In genomic region chr9:129352157-129352870, GRCh38 we compare ENCODE assay signal across 10 cellular contexts.
DNase-seq lines count a peak whose midpoint lies in the region; ATAC-seq and TF ChIP-seq lines count a peak whose summit lies in the region.
"Had no signal": no experiment of that assay in that cellular context is flagged by ENCODE, and none has a peak within 500 bp of the region (broad histone marks: within the 10 kb centered on the region; RNA-seq: fewer than 3 reads in every experiment).

No MANE protein-coding gene starts in this region.

- peak overlapping the region; percentile 66 for H3K9ac ChIP-seq in SK-N-SH
- H3K9ac ChIP-seq in trophoblast cell (ENCODE audit: low read length), result no peak overlapping the region

- TF ChIP-seq CTCF in GM13977 (IDR thresholded peaks at IDR 0.05; ENCODE audit: extremely low read depth, insufficient read depth, missing control alignments), result no peak
- no peak for TF ChIP-seq CTCF in SK-N-SH (IDR thresholded peaks at IDR 0.05)

- peak overlapping the region; percentile 97 for H3K14ac ChIP-seq in trophoblast cell (ENCODE audit: low read length)

- H3K18ac ChIP-seq in trophoblast cell (ENCODE audit: low read length), result peak overlapping the region; percentile 95

- H3K27me3 ChIP-seq in SK-N-SH (ENCODE audit: insufficient read depth), result no peaks in the 10 kb centered on the region
- H3K27me3 ChIP-seq in trophoblast cell (ENCODE audit: insufficient read depth, low read length), result no peaks in the 10 kb centered on the region

- peak overlapping the region; percentile 82 for H3K4me2 ChIP-seq in SK-N-SH
- H3K4me2 ChIP-seq in trophoblast cell (ENCODE audit: low read length), result peak overlapping the region; percentile 73

- H2BK5ac ChIP-seq in trophoblast cell (ENCODE audit: low read depth, low read length, poor library complexity), result peak overlapping the region; percentile 83

- peak; percentile 28 for DNase-seq in GM13977 (ENCODE audit: low spot score)
- DNase-seq in SK-N-SH, result peak; percentile 95
- DNase-seq in head of caudate nucleus, result peak in 33 of 42 donors; percentile 29 to 75 (median 54)
- no peak for DNase-seq in trophoblast cell
- DNase-seq in EL, result no peak
- no peak for DNase-seq in T1000 (lab: John Stamatoyannopoulos, UW)
- DNase-seq: amniotic stem cell, NCI-H146 had no signal

- H4K20me1 ChIP-seq in SK-N-SH (ENCODE audit: insufficient read depth), result no peaks in the 10 kb centered on the region

- intact Hi-C loops in head of caudate nucleus (cut with DNase I), result no loop called here

- H3K79me2 ChIP-seq in SK-N-SH (ENCODE audit: insufficient read depth) (no peaks in the 10 kb centered on the region), trophoblast cell (ENCODE audit: control insufficient read depth, insufficient read depth, low read length, poor library complexity) (peaks cover 7% of the 10 kb centered on the region)

- H2AFZ ChIP-seq in SK-N-SH (ENCODE audit: low read depth) (peak overlapping the region; percentile 97), trophoblast cell (ENCODE audit: insufficient read depth, low read length, poor library complexity) (peak overlapping the region; percentile 93)

- H3K9me3 ChIP-seq in SK-N-SH (no peaks in the 10 kb centered on the region), trophoblast cell (ENCODE audit: insufficient read depth, low read depth, low read length) (peaks cover 7% of the 10 kb centered on the region)

- no peak for TF ChIP-seq EP300 in SK-N-SH (IDR thresholded peaks at IDR 0.05; ENCODE audit: borderline replicate concordance in 1 of 2, low read depth in 1 of 2, low read length in 1 of 2)

- H4K12ac ChIP-seq in trophoblast cell (ENCODE audit: low read depth, low read length), result peak overlapping the region; percentile 92

- no peaks in the 10 kb centered on the region for H3K9me2 ChIP-seq in SK-N-SH

- no peak for TF ChIP-seq RAD21 in SK-N-SH (IDR thresholded peaks at IDR 0.05; ENCODE audit: low read length)

- peak overlapping the region; percentile 61 for H3K4ac ChIP-seq in trophoblast cell (ENCODE audit: low read depth, low read length)

- no peak overlapping the region for H3K23ac ChIP-seq in trophoblast cell (ENCODE audit: low read length)

- peak overlapping the region; percentile 94 for H2AK5ac ChIP-seq in trophoblast cell (ENCODE audit: low read length)

- peaks cover 0 to 14% of the 10 kb centered on the region in 2 experiments; a peak in 1 of 4 replicates for H3K4me1 ChIP-seq in SK-N-SH (ENCODE audit: control insufficient read depth in 1 of 2, insufficient read depth in 2 of 2, low read depth in 1 of 2, low read length in 1 of 2)
- peaks cover 11 to 13% of the 10 kb centered on the region in 2 experiments for H3K4me1 ChIP-seq in trophoblast cell (ENCODE audit: control insufficient read depth in 1 of 2, insufficient read depth in 2 of 2, low read length in 2 of 2)

- WGBS in SK-N-SH (ENCODE audit: low lambda C conversion rate), result 0% methylated on average over 1 of the region's 46 CpGs
- no CpG with 5 or more reads among the region's 46 CpGs for WGBS in trophoblast cell (ENCODE audit: extremely low coverage, insufficient coverage, insufficient read length)

- H3K27ac ChIP-seq in SK-N-SH (ENCODE audit: low read depth in 2 of 2, low read length in 1 of 2) (peak overlapping the region in 1 of 2 experiments; percentile 83; a peak in 2 of 4 replicates), trophoblast cell (ENCODE audit: low read depth, low read length) (peak overlapping the region; percentile 67)

- peak overlapping the region; percentile 93 for H4K8ac ChIP-seq in trophoblast cell (ENCODE audit: low read depth, low read length)

- H3K4me3 ChIP-seq in SK-N-SH (ENCODE audit: low read depth in 2 of 2, low read length in 1 of 2) (peak overlapping the region; percentile 51 to 60), trophoblast cell (ENCODE audit: low read depth, low read length) (peak overlapping the region; percentile 59)

- no peak for ATAC-seq in GM18502 (IDR thresholded peaks at IDR 0.05; ENCODE audit: poor library complexity, unreplicated experiment)
- ATAC-seq in GM21825 (IDR thresholded peaks at IDR 0.05; ENCODE audit: unreplicated experiment), result no peak

- H3K79me1 ChIP-seq in trophoblast cell (ENCODE audit: low read length), result peaks cover 22% of the 10 kb centered on the region

- peak overlapping the region; percentile 94 for H2BK12ac ChIP-seq in trophoblast cell (ENCODE audit: low read length)

- peak overlapping the region; percentile 99 for H4K91ac ChIP-seq in trophoblast cell (ENCODE audit: low read depth, low read length)

- no peaks in the 10 kb centered on the region for H3F3A ChIP-seq in SK-N-SH (replicated peaks; ENCODE audit: insufficient read depth)

- POLR2A ChIA-PET in SK-N-SH (lab: Yijun Ruan, JAX), result interaction anchor here (0.7 to 1.4 kb wide), 7 partner anchors 18 to 180 kb away, joined by 3 to 6 read pairs (median 3); partner anchors contain the start of gene IER5L

- CTCF ChIA-PET in SK-N-SH (lab: Yijun Ruan, JAX), result interaction anchor here (0.6 to 1.5 kb wide), 7 partner anchors 22 to 259 kb away, joined by 3 to 5 read pairs (median 3); no protein-coding TSS in a partner anchor

- peak overlapping the region; percentile 94 for H2BK120ac ChIP-seq in trophoblast cell (ENCODE audit: insufficient read depth, low read length, poor library complexity)

- H3K36me3 ChIP-seq in SK-N-SH (replicated peaks in 1 of 2; ENCODE audit: control insufficient read depth in 1 of 2, insufficient read depth in 2 of 2, low read length in 1 of 2), result no peaks in the 10 kb centered on the region
- H3K36me3 ChIP-seq in trophoblast cell (ENCODE audit: control insufficient read depth in 1 of 2, insufficient read depth in 2 of 2, low read length in 2 of 2), result no peaks in the 10 kb centered on the region

- in situ Hi-C loops in GM13977 (cut with MboI; ENCODE audit: low pct_unique_long_range_greater_than_20kb, low sequenced_read_pairs, unreplicated experiment), result no loop called here

TF ChIP-seq in SK-N-SH, 30 proteins besides CTCF, POLR2A, EP300 and RAD21:
- TF ChIP-seq, protein P1, sequence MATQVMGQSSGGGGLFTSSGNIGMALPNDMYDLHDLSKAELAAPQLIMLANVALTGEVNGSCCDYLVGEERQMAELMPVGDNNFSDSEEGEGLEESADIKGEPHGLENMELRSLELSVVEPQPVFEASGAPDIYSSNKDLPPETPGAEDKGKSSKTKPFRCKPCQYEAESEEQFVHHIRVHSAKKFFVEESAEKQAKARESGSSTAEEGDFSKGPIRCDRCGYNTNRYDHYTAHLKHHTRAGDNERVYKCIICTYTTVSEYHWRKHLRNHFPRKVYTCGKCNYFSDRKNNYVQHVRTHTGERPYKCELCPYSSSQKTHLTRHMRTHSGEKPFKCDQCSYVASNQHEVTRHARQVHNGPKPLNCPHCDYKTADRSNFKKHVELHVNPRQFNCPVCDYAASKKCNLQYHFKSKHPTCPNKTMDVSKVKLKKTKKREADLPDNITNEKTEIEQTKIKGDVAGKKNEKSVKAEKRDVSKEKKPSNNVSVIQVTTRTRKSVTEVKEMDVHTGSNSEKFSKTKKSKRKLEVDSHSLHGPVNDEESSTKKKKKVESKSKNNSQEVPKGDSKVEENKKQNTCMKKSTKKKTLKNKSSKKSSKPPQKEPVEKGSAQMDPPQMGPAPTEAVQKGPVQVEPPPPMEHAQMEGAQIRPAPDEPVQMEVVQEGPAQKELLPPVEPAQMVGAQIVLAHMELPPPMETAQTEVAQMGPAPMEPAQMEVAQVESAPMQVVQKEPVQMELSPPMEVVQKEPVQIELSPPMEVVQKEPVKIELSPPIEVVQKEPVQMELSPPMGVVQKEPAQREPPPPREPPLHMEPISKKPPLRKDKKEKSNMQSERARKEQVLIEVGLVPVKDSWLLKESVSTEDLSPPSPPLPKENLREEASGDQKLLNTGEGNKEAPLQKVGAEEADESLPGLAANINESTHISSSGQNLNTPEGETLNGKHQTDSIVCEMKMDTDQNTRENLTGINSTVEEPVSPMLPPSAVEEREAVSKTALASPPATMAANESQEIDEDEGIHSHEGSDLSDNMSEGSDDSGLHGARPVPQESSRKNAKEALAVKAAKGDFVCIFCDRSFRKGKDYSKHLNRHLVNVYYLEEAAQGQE (IDR thresholded peaks at IDR 0.05; ENCODE audit: low read depth, low read length), result no peak
- TF ChIP-seq GABPA (IDR thresholded peaks at IDR 0.05; ENCODE audit: low read depth), result no peak
- no peak for TF ChIP-seq JUND (IDR thresholded peaks at IDR 0.05)
- no peak for TF ChIP-seq FOSL2 (IDR thresholded peaks at IDR 0.05; ENCODE audit: borderline replicate concordance, low read depth)

Comparison
In these comparisons a context has a peak if more than half of its experiments do, and no peak if none do; other contexts are left out.
1. DNase-seq: peak in GM13977 (single experiment), SK-N-SH (single experiment) and head of caudate nucleus (33 of 42); none in trophoblast cell (0 of 2), EL (single experiment) and T1000 (single experiment).